Comparison of ENCODE assay signal across 10 cellular contexts in genomic region chr21:46064870-46065214, GRCh38. TPM values are rescaled to one million over a fixed set of nuclear protein-coding genes. Genes with fewer than 3 reads are reported as not detected.
DNase-seq lines count a peak whose midpoint lies in the region; ATAC-seq and TF ChIP-seq lines count a peak whose summit lies in the region.
"Had no signal": no experiment of that assay in that cellular context is flagged by ENCODE, and none has a peak within 500 bp of the region (broad histone marks: within the 10 kb centered on the region; RNA-seq: fewer than 3 reads in every experiment).

No MANE protein-coding gene starts in this region.

- H3K4me1 ChIP-seq in fibroblast of lung (ENCODE audit: control insufficient read depth, extremely low read depth, insufficient read depth, low read length) = peaks cover 44% of the 10 kb centered on the region
- peaks cover 26% of the 10 kb centered on the region for H3K4me1 ChIP-seq in upper lobe of right lung

- H3K27me3 ChIP-seq in fibroblast of lung (ENCODE audit: control insufficient read depth, insufficient read depth, low read length) = no peaks in the 10 kb centered on the region
- peaks cover 8% of the 10 kb centered on the region for H3K27me3 ChIP-seq in upper lobe of right lung

- intact Hi-C loops in upper lobe of right lung (cut with DNase I) = no loop called here

- H3K79me2 ChIP-seq in fibroblast of lung (ENCODE audit: control insufficient read depth, insufficient read depth, low read length) = no peaks in the 10 kb centered on the region

- no peak overlapping the region for H3K4me3 Mint-ChIP-seq in osteocyte (ENCODE audit: unreplicated experiment)
- no peak overlapping the region for H3K4me3 Mint-ChIP-seq in activated naive CD4-positive, alpha-beta T cell treated with anti-CD3 and anti-CD28 coated beads, Interleukin-2, amount 10 ng/mL, durations not matched to agents 7 days and 5 days

- peak overlapping the region; percentile 79 for H3K9ac ChIP-seq in fibroblast of lung (ENCODE audit: insufficient read depth, low read length)

- peaks cover 61% of the 10 kb centered on the region for H3K4me1 Mint-ChIP-seq in osteocyte (ENCODE audit: unreplicated experiment)
- H3K4me1 Mint-ChIP-seq in activated naive CD4-positive, alpha-beta T cell treated with anti-CD3 and anti-CD28 coated beads, Interleukin-2, amount 10 ng/mL, durations not matched to agents 7 days and 5 days = peaks cover 15% of the 10 kb centered on the region

- peak overlapping the region; percentile 97 for H3K27ac Mint-ChIP-seq in osteocyte (ENCODE audit: unreplicated experiment)
- H3K27ac Mint-ChIP-seq in activated naive CD4-positive, alpha-beta T cell treated with anti-CD3 and anti-CD28 coated beads, Interleukin-2, amount 10 ng/mL, durations not matched to agents 7 days and 5 days = no peak overlapping the region

- TF ChIP-seq CTCF in fibroblast of lung (conservative IDR thresholded peaks at IDR 0.05 in 1 of 2, IDR thresholded peaks at IDR 0.05 in 1 of 2; ENCODE audit: low read depth in 1 of 2, low read length in 2 of 2) = no peak
- TF ChIP-seq CTCF in osteocyte (IDR thresholded peaks at IDR 0.05) = no peak
- TF ChIP-seq CTCF in upper lobe of right lung (IDR thresholded peaks at IDR 0.05) = no peak

- no peak overlapping the region for H3K4me3 ChIP-seq in fibroblast of lung (replicated peaks in 1 of 4; ENCODE audit: control extremely low read depth in 1 of 4, insufficient read depth in 1 of 4, low read depth in 3 of 4, low read length in 4 of 4)
- H3K4me3 ChIP-seq in upper lobe of right lung = no peak overlapping the region

- peak; percentile 30 for DNase-seq in activated effector memory CD4-positive, alpha-beta T cell treated with anti-CD3 and anti-CD28 coated beads, Interleukin-2, amount 50 U/mL, for 16 hours
- DNase-seq in activated effector memory CD4-positive, alpha-beta T cell treated with Interleukin-2 at 50 U/mL for 16 hours = no peak
- no peak for DNase-seq in fibroblast of lung (ENCODE audit: low read depth in 2 of 2)
- DNase-seq in osteocyte (ENCODE audit: extremely low spot score, unreplicated experiment) = peak; percentile 73
- DNase-seq in upper lobe of right lung = peak; percentile 56
- DNase-seq in hippocampal formation (lab: John Stamatoyannopoulos, UW) = no peak
- DNase-seq in activated naive CD4-positive, alpha-beta T cell treated with anti-CD3 and anti-CD28 coated beads, Interleukin-2, amount 10 ng/mL, durations not matched to agents 7 days and 5 days = no peak
- no peak for DNase-seq in SK-N-DZ (ENCODE audit: low spot score)
- DNase-seq: activated CD8-positive, alpha-beta T cell treated with anti-CD3 and anti-CD28 coated beads, Interleukin-2, amount 10 ng/mL, durations not matched to agents 7 days and 5 days; DMS 273 treated with DMSO at 0.1 percent for 48 hours had no signal

- H3K9me3 Mint-ChIP-seq in osteocyte (ENCODE audit: unreplicated experiment) = peaks cover 7% of the 10 kb centered on the region
- peaks cover 29% of the 10 kb centered on the region for H3K9me3 Mint-ChIP-seq in activated naive CD4-positive, alpha-beta T cell treated with anti-CD3 and anti-CD28 coated beads, Interleukin-2, amount 10 ng/mL, durations not matched to agents 7 days and 5 days

- CTCF ChIA-PET in activated naive CD4-positive, alpha-beta T cell treated with anti-CD3 and anti-CD28 coated beads, Interleukin-2, amount 10 ng/mL, durations not matched to agents 7 days and 5 days (lab: Charles Lee) = no interaction called here

- H3K27ac ChIP-seq in fibroblast of lung (ENCODE audit: insufficient read depth, low read length) (peak overlapping the region; percentile 97), upper lobe of right lung (peak overlapping the region; percentile 75)

- H3K36me3 ChIP-seq in fibroblast of lung (ENCODE audit: control insufficient read depth, insufficient read depth, low read length) (no peaks in the 10 kb centered on the region), upper lobe of right lung (no peaks in the 10 kb centered on the region)

- H3K36me3 Mint-ChIP-seq in osteocyte (ENCODE audit: unreplicated experiment) = no peaks in the 10 kb centered on the region
- no peaks in the 10 kb centered on the region for H3K36me3 Mint-ChIP-seq in activated naive CD4-positive, alpha-beta T cell treated with anti-CD3 and anti-CD28 coated beads, Interleukin-2, amount 10 ng/mL, durations not matched to agents 7 days and 5 days

- no peaks in the 10 kb centered on the region for H3K27me3 Mint-ChIP-seq in osteocyte (ENCODE audit: unreplicated experiment)
- H3K27me3 Mint-ChIP-seq in activated naive CD4-positive, alpha-beta T cell treated with anti-CD3 and anti-CD28 coated beads, Interleukin-2, amount 10 ng/mL, durations not matched to agents 7 days and 5 days = peaks cover 42% of the 10 kb centered on the region

- no peaks in the 10 kb centered on the region for H4K20me1 ChIP-seq in fibroblast of lung (ENCODE audit: control insufficient read depth, extremely low read depth, insufficient read depth, low read length)

- peak overlapping the region; percentile 10 for H2AFZ ChIP-seq in fibroblast of lung (ENCODE audit: low read length)

- no peak overlapping the region for H3K4me2 ChIP-seq in fibroblast of lung (ENCODE audit: extremely low read depth, insufficient read depth, low read length)

- ATAC-seq in upper lobe of right lung = no peak

- no peaks in the 10 kb centered on the region for H3K9me3 ChIP-seq in fibroblast of lung (ENCODE audit: control insufficient read depth, insufficient read depth, low read depth, low read length)
- H3K9me3 ChIP-seq in upper lobe of right lung = no peaks in the 10 kb centered on the region

RNA-seq across cellular contexts. Expression of gene COL6A2, which starts 33.1 kb away (rescaled TPM):
- 782 and 928 TPM in 2 replicates for total RNA-seq in fibroblast of lung
- 346 and 702 TPM in 2 replicates for polyA plus RNA-seq in fibroblast of lung
- polyA plus RNA-seq in fibroblast of lung (2012) = 857 and 2,080 TPM in 2 replicates
- polyA minus RNA-seq in fibroblast of lung (ENCODE audit: low replicate concordance) = 367 and 1,367 TPM in 2 replicates
- 1,821 and 1,951 TPM in 2 replicates for total RNA-seq in osteocyte
- 269 TPM for total RNA-seq in upper lobe of right lung
- polyA plus RNA-seq in SK-N-DZ (2014; cell fraction: cytosol; rRNA removed) = 11.0 and 15.4 TPM in 2 replicates
- 88.2 and 111 TPM in 2 replicates for polyA plus RNA-seq in SK-N-DZ (2014; cell fraction: nucleus; rRNA removed)

Comparison
In these comparisons a context has a peak if more than half of its experiments do, and no peak if none do; other contexts are left out.
1. DNase-seq: peak in activated effector memory CD4-positive, alpha-beta T cell treated with anti-CD3 and anti-CD28 coated beads, Interleukin-2, amount 50 U/mL, for 16 hours (single experiment), osteocyte (single experiment) and upper lobe of right lung (single experiment); none in activated effector memory CD4-positive, alpha-beta T cell treated with Interleukin-2 at 50 U/mL for 16 hours (single experiment), fibroblast of lung (0 of 2), hippocampal formation (0 of 2), activated naive CD4-positive, alpha-beta T cell treated with anti-CD3 and anti-CD28 coated beads, Interleukin-2, amount 10 ng/mL, durations not matched to agents 7 days and 5 days (single experiment) and SK-N-DZ (single experiment).